ENCODE assay signal across 27 cellular contexts in the genomic region with DNA sequence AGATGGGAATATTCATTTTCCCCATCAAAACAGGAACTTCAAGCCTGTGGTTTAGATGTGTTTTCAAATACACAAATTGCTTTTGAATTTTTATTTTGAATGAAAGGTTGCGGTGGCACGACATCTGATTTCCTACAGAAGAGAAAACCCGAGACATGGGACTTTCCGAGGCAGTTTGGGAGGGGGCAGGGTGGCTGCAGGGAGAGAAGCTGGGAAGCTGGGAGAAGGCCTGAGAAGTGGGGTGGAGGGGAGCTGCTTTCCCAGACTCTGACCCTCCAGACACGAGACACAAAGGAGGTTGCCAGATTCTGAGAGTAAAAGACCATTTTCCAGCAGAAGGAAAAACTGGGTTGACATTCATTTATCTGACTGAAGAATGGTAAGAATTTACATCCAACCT. TPM values are rescaled to one million over a fixed set of nuclear protein-coding genes. Genes with fewer than 3 reads are reported as not detected.
DNase-seq lines count a peak whose midpoint lies in the region; FAIRE-seq and TF ChIP-seq lines count a peak whose summit lies in the region.
"Had no signal": no experiment of that assay in that cellular context is flagged by ENCODE, and none has a peak within 500 bp of the region (broad histone marks: within the 10 kb centered on the region; RNA-seq: fewer than 3 reads in every experiment).

No MANE protein-coding gene starts in this region.

- H3K9me3 Mint-ChIP-seq in nephron: peaks cover 14% of the 10 kb centered on the region

- H3K4me3 ChIP-seq in GM12865 (ENCODE audit: low read depth, low read length) (no peak overlapping the region), OCI-LY3 (ENCODE audit: low read length) (peak overlapping the region; percentile 55), kidney (ENCODE audit: low read length in 2 of 2) (peak overlapping the region in 1 of 2 donors; percentile 4)
- H3K4me3 ChIP-seq: BLaER1, PC-9 had no signal

- no peaks in the 10 kb centered on the region for H3K27me3 Mint-ChIP-seq in nephron (ENCODE audit: low read depth)

- H3K4me1 ChIP-seq in OCI-LY3 (ENCODE audit: low read length) (peaks cover 62% of the 10 kb centered on the region), kidney (ENCODE audit: control insufficient read depth in 1 of 2, insufficient read depth in 1 of 2, low read depth in 1 of 2, low read length in 2 of 2) (peaks cover 9 to 12% of the 10 kb centered on the region in 2 donors)
- H3K4me1 ChIP-seq: BLaER1 had no signal

- H3K4me1 Mint-ChIP-seq in nephron: no peaks in the 10 kb centered on the region
- H3K4me1 Mint-ChIP-seq: IgD-negative memory B cell had no signal

- peak overlapping the region; percentile 83 for H3K9ac ChIP-seq in OCI-LY3 (ENCODE audit: low read length)
- no peak overlapping the region for H3K9ac ChIP-seq in kidney (ENCODE audit: low read length in 2 of 2)
- H3K9ac ChIP-seq: BLaER1 had no signal

- H3K27ac ChIP-seq in OCI-LY3 (ENCODE audit: low read length): peak overlapping the region; percentile 99
- peak overlapping the region; percentile 90 to 91 for H3K27ac ChIP-seq in kidney (ENCODE audit: low read depth in 2 of 2, low read length in 2 of 2)
- H3K27ac ChIP-seq: BLaER1, PC-9 had no signal

- H3K4me2 ChIP-seq in OCI-LY3 (ENCODE audit: low read length): peak overlapping the region; percentile 81
- H3K4me2 ChIP-seq: BLaER1, PC-9 had no signal

- no peak overlapping the region for H2AFZ ChIP-seq in OCI-LY3 (ENCODE audit: low read depth, low read length)
- H2AFZ ChIP-seq: PC-9 had no signal

- peaks cover 31% of the 10 kb centered on the region for H3K36me3 ChIP-seq in OCI-LY3 (replicated peaks; ENCODE audit: low read depth, low read length)
- H3K36me3 ChIP-seq in kidney (ENCODE audit: control insufficient read depth in 1 of 2, insufficient read depth in 2 of 2, low read length in 2 of 2): no peaks in the 10 kb centered on the region
- H3K36me3 ChIP-seq: BLaER1 had no signal

- intact Hi-C loops in kidney (cut with DNase I): no loop called here

- no peak overlapping the region for H3K4me3 Mint-ChIP-seq in nephron
- H3K4me3 Mint-ChIP-seq: CD4-positive, alpha-beta T cell; IgD-negative memory B cell had no signal

- DNase-seq in GM12865 (ENCODE audit: low read depth) (peak; percentile 13), kidney (no peak), NCI-H345 treated with DMSO at 0.1 percent for 48 hours (lab: John Stamatoyannopoulos, UW; ENCODE audit: unreplicated experiment) (no peak), NCI-H146 (lab: John Stamatoyannopoulos, UW) (no peak), RPMI8226 (no peak), NCI-H2029 (lab: John Stamatoyannopoulos, UW) (no peak)
- DNase-seq: CD4-positive, alpha-beta T cell; NCI-H1048; NCI-H1417; NCI-H187; NCI-H2107; NCI-H446 treated with DMSO at 0.1 percent for 48 hours; NCI-H526; NCI-H82; NK-92 treated with Interleukin-12 subunit alpha and Interleukin-12 subunit beta, amount 100 ng/mL, for 24 hours; PC-9; SHP77 had no signal

- peak overlapping the region; percentile 48 to 88 (median 83) for H3K27ac Mint-ChIP-seq in nephron
- H3K27ac Mint-ChIP-seq: CD4-positive, alpha-beta T cell; IgD-negative memory B cell had no signal

- no peaks in the 10 kb centered on the region for H3K27me3 ChIP-seq in OCI-LY3 (ENCODE audit: low read depth, low read length)
- H3K27me3 ChIP-seq: BLaER1 had no signal

- no peak for FAIRE-seq in kidney (lab: Jason Lieb, UNC)
- FAIRE-seq: A204.1, D721Med had no signal

- no peaks in the 10 kb centered on the region for H4K20me1 ChIP-seq in OCI-LY3 (ENCODE audit: insufficient read depth, low read length)
- H4K20me1 ChIP-seq: BLaER1 had no signal

- peaks cover 3% of the 10 kb centered on the region for H3K36me3 Mint-ChIP-seq in nephron (ENCODE audit: low read depth)

- no peaks in the 10 kb centered on the region for H3K79me2 ChIP-seq in OCI-LY3 (ENCODE audit: low read length)

- TF ChIP-seq CTCF in GM12865 (IDR thresholded peaks at IDR 0.05; ENCODE audit: insufficient read depth, low read depth, low read length, missing control alignments) (no peak), OCI-LY3 (IDR thresholded peaks at IDR 0.05; ENCODE audit: low read depth, low read length) (no peak), kidney (IDR thresholded peaks at IDR 0.05; ENCODE audit: borderline replicate concordance, extremely low read depth, insufficient read depth) (no peak), nephron (IDR thresholded peaks at IDR 0.05; ENCODE audit: unreplicated experiment in 3 of 3) (no peak)

- peaks cover 24% of the 10 kb centered on the region; the same call in 1 of the 2 replicates for H3K9me3 ChIP-seq in OCI-LY3 (ENCODE audit: insufficient read depth, low read length)
- peaks cover 0 to 13% of the 10 kb centered on the region in 2 donors for H3K9me3 ChIP-seq in kidney (ENCODE audit: control insufficient read depth in 1 of 2, low read length in 2 of 2)

RNA-seq across cellular contexts. Expression of a gene that starts 19.6 kb away (rescaled TPM):
- total RNA-seq in kidney: 288 TPM
- polyA plus RNA-seq in kidney (ENCODE audit: insufficient read depth, low read depth, low replicate concordance): 513 TPM
- total RNA-seq: CD4-positive, alpha-beta T cell; G401; H4; PC-9; RPMI7951 had no signal
- polyA plus RNA-seq: IgD-negative memory B cell had no signal

RNA-seq across cellular contexts. Expression of a gene that starts 20.0 kb away (rescaled TPM):
- 345 TPM for total RNA-seq in kidney
- 542 TPM for polyA plus RNA-seq in kidney (ENCODE audit: insufficient read depth, low read depth, low replicate concordance)
- total RNA-seq: CD4-positive, alpha-beta T cell; RPMI7951 had no signal

RNA-seq across cellular contexts. Expression of a gene that starts 32.2 kb away (rescaled TPM):
- total RNA-seq in kidney: 170 TPM
- polyA plus RNA-seq in kidney (ENCODE audit: insufficient read depth, low read depth, low replicate concordance): 99.1 TPM
- total RNA-seq: CD4-positive, alpha-beta T cell; RPMI7951 had no signal
- polyA plus RNA-seq: AG04450 had no signal
